ENCODE assay signal across 8 cellular contexts in the genomic region with DNA sequence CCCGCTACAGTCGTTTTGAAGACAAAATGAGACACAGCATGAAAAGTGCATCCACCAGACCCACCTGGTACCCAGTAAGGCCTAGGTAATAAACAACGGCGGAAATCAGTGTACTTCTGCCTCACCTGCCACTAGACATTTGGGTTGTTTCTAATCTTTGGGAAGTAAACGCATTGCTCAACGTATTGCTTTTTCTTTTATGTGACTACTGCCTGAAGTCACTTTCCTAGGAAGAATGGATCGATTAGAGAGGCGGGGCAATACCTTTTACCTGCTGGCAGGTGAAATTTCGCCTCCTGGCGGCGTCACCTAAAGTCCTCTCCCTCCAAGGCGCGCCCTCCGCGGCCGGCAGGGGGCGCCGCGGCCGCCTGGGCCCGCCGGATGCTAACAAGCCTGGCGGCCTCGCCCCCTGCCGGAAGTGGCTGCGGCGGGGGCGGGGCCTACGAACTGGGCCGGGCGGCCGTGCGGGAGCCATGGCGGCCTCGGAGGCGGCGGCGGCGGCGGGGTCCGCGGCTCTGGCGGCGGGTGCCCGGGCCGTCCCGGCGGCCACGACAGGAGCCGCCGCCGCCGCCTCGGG. TPM values are rescaled to one million over a fixed set of nuclear protein-coding genes. Genes with fewer than 3 reads are reported as not detected.
DNase-seq lines count a peak whose midpoint lies in the region; ATAC-seq and TF ChIP-seq lines count a peak whose summit lies in the region.

A gene with protein sequence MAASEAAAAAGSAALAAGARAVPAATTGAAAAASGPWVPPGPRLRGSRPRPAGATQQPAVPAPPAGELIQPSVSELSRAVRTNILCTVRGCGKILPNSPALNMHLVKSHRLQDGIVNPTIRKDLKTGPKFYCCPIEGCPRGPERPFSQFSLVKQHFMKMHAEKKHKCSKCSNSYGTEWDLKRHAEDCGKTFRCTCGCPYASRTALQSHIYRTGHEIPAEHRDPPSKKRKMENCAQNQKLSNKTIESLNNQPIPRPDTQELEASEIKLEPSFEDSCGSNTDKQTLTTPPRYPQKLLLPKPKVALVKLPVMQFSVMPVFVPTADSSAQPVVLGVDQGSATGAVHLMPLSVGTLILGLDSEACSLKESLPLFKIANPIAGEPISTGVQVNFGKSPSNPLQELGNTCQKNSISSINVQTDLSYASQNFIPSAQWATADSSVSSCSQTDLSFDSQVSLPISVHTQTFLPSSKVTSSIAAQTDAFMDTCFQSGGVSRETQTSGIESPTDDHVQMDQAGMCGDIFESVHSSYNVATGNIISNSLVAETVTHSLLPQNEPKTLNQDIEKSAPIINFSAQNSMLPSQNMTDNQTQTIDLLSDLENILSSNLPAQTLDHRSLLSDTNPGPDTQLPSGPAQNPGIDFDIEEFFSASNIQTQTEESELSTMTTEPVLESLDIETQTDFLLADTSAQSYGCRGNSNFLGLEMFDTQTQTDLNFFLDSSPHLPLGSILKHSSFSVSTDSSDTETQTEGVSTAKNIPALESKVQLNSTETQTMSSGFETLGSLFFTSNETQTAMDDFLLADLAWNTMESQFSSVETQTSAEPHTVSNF (plus strand): TSS at position 445 of the 577 bp plus-strand sequence. CDS start 29 bp downstream, at position 474.

- peak within 1 kb of the TSS; percentile 75 to 79 for H3K27ac Mint-ChIP-seq in stimulated activated naive CD8-positive, alpha-beta T cell treated with anti-CD3 and anti-CD28 coated beads, Interleukin-15, amount 100 ng/mL, for 72 hours

- peak; percentile 79 for TF ChIP-seq RAD21 in neural cell (conservative IDR thresholded peaks at IDR 0.05)

- no peaks in the 10 kb centered on the region for H3K9me3 Mint-ChIP-seq in stimulated activated naive CD8-positive, alpha-beta T cell treated with anti-CD3 and anti-CD28 coated beads, Interleukin-15, amount 100 ng/mL, for 72 hours

- H3K4me2 ChIP-seq in DND-41 (ENCODE audit: insufficient read depth, low read length) (peak within 1 kb of the TSS; percentile 74), neural cell (ENCODE audit: low read length) (peak within 1 kb of the TSS; percentile 94)

- peak; percentile 98 for TF ChIP-seq CTCF in DND-41 (IDR thresholded peaks at IDR 0.05; ENCODE audit: borderline replicate concordance, extremely low read depth, low read length, poor library complexity, severe bottlenecking)
- TF ChIP-seq CTCF in LNCAP (IDR thresholded peaks at IDR 0.05): peak; percentile 100
- TF ChIP-seq CTCF in fibroblast of villous mesenchyme (IDR thresholded peaks at IDR 0.05; ENCODE audit: insufficient read depth, low read depth, low read length): peak; percentile 94
- TF ChIP-seq CTCF in neural cell (IDR thresholded peaks at IDR 0.05; ENCODE audit: poor library complexity, severe bottlenecking): peak; percentile 100

- ATAC-seq in DND-41 (ENCODE audit: insufficient read depth, low read depth) (peak; percentile 95), GM21825 (IDR thresholded peaks at IDR 0.05; ENCODE audit: unreplicated experiment) (peak; percentile 93)
- ATAC-seq in stimulated activated naive CD8-positive, alpha-beta T cell treated with anti-CD3 and anti-CD28 coated beads, Interleukin-15, amount 100 ng/mL, for 72 hours: peak; percentile 94

- no peaks in the 10 kb centered on the region for H3K27me3 Mint-ChIP-seq in stimulated activated naive CD8-positive, alpha-beta T cell treated with anti-CD3 and anti-CD28 coated beads, Interleukin-15, amount 100 ng/mL, for 72 hours

- DNase-seq in DND-41 (peak; percentile 84), fibroblast of villous mesenchyme (ENCODE audit: low read depth) (peak; percentile 84)
- DNase-seq in activated effector memory CD4-positive, alpha-beta T cell treated with anti-CD3 and anti-CD28 coated beads, Interleukin-2, amount 50 U/mL, for 16 hours: peak; percentile 96
- DNase-seq in stimulated activated naive CD8-positive, alpha-beta T cell treated with anti-CD3 and anti-CD28 coated beads, Interleukin-15, amount 100 ng/mL, for 72 hours: peak; percentile 86 to 87

- H3K4me3 Mint-ChIP-seq in stimulated activated naive CD8-positive, alpha-beta T cell treated with anti-CD3 and anti-CD28 coated beads, Interleukin-15, amount 100 ng/mL, for 72 hours: peak within 1 kb of the TSS; percentile 86 to 89

- H2AFZ ChIP-seq in DND-41 (ENCODE audit: low read depth, low read length) (peak within 1 kb of the TSS; percentile 87), neural cell (ENCODE audit: low read depth, low read length) (peak within 1 kb of the TSS; percentile 5)

- H3K9me3 ChIP-seq in DND-41 (ENCODE audit: insufficient read depth, low read length, severe bottlenecking) (no peaks in the 10 kb centered on the region), neural cell (ENCODE audit: low read length) (no peaks in the 10 kb centered on the region)

- peak; percentile 61 for TF ChIP-seq POLR2A in Raji (IDR thresholded peaks at IDR 0.05; ENCODE audit: insufficient read depth, low read depth, low read length)

- peak within 1 kb of the TSS; percentile 33 to 62; a peak in 3 of 4 replicates for H3K4me3 ChIP-seq in DND-41 (ENCODE audit: low read depth in 1 of 2, low read length in 2 of 2)
- H3K4me3 ChIP-seq in fibroblast of villous mesenchyme (ENCODE audit: low read depth, low read length): peak within 1 kb of the TSS; percentile 78
- H3K4me3 ChIP-seq in neural cell (ENCODE audit: low read length): peak within 1 kb of the TSS; percentile 89

- peaks cover 34% of the 10 kb centered on the region for H3K79me2 ChIP-seq in DND-41 (ENCODE audit: insufficient read depth, low read length)
- peaks cover 41% of the 10 kb centered on the region for H3K79me2 ChIP-seq in neural cell (replicated peaks; ENCODE audit: insufficient read depth, low read length)

- H4K20me1 ChIP-seq in DND-41 (ENCODE audit: insufficient read depth, low read length) (peaks cover 9% of the 10 kb centered on the region; the same call in 1 of the 2 replicates), neural cell (ENCODE audit: insufficient read depth) (no peaks in the 10 kb centered on the region)

- no peaks in the 10 kb centered on the region for H3F3A ChIP-seq in neural cell (ENCODE audit: insufficient read depth, low read length, poor library complexity, severe bottlenecking)

- peaks cover 14% of the 10 kb centered on the region for H3K36me3 ChIP-seq in DND-41 (ENCODE audit: insufficient read depth, low read length)
- no peaks in the 10 kb centered on the region for H3K36me3 ChIP-seq in neural cell (ENCODE audit: insufficient read depth, low read length)

- peak within 1 kb of the TSS; percentile 63 for H3K27ac ChIP-seq in DND-41 (ENCODE audit: low read length)
- peak within 1 kb of the TSS; percentile 57 for H3K27ac ChIP-seq in neural cell (ENCODE audit: low read length)

- H3K27me3 ChIP-seq in DND-41 (ENCODE audit: insufficient read depth, low read length, poor library complexity) (no peaks in the 10 kb centered on the region), neural cell (ENCODE audit: insufficient read depth, low read depth, low read length) (no peaks in the 10 kb centered on the region)

- TF ChIP-seq EP300 in neural cell (conservative IDR thresholded peaks at IDR 0.05; ENCODE audit: poor library complexity, severe bottlenecking): no peak

- H3K4me1 ChIP-seq in DND-41 (ENCODE audit: insufficient read depth, low read length): peaks cover 26% of the 10 kb centered on the region

- H3K9me2 ChIP-seq in neural cell (ENCODE audit: insufficient read depth, low read length): no peaks in the 10 kb centered on the region

- H3K4me1 Mint-ChIP-seq in stimulated activated naive CD8-positive, alpha-beta T cell treated with anti-CD3 and anti-CD28 coated beads, Interleukin-15, amount 100 ng/mL, for 72 hours: peaks cover 29% of the 10 kb centered on the region

- H3K9ac ChIP-seq in DND-41 (ENCODE audit: low read depth, low read length) (peak within 1 kb of the TSS; percentile 73), neural cell (ENCODE audit: low read length) (peak within 1 kb of the TSS; percentile 83)

TF ChIP-seq in neural cell, 6 proteins besides CTCF, POLR2A, EP300 and RAD21:
- TF ChIP-seq, protein P1, sequence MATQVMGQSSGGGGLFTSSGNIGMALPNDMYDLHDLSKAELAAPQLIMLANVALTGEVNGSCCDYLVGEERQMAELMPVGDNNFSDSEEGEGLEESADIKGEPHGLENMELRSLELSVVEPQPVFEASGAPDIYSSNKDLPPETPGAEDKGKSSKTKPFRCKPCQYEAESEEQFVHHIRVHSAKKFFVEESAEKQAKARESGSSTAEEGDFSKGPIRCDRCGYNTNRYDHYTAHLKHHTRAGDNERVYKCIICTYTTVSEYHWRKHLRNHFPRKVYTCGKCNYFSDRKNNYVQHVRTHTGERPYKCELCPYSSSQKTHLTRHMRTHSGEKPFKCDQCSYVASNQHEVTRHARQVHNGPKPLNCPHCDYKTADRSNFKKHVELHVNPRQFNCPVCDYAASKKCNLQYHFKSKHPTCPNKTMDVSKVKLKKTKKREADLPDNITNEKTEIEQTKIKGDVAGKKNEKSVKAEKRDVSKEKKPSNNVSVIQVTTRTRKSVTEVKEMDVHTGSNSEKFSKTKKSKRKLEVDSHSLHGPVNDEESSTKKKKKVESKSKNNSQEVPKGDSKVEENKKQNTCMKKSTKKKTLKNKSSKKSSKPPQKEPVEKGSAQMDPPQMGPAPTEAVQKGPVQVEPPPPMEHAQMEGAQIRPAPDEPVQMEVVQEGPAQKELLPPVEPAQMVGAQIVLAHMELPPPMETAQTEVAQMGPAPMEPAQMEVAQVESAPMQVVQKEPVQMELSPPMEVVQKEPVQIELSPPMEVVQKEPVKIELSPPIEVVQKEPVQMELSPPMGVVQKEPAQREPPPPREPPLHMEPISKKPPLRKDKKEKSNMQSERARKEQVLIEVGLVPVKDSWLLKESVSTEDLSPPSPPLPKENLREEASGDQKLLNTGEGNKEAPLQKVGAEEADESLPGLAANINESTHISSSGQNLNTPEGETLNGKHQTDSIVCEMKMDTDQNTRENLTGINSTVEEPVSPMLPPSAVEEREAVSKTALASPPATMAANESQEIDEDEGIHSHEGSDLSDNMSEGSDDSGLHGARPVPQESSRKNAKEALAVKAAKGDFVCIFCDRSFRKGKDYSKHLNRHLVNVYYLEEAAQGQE (IDR thresholded peaks at IDR 0.05; ENCODE audit: borderline replicate concordance): no peak
- TF ChIP-seq MXI1 (conservative IDR thresholded peaks at IDR 0.05; ENCODE audit: poor library complexity, severe bottlenecking) (peak; percentile 31), TAF1 (IDR thresholded peaks at IDR 0.05; ENCODE audit: low read depth) (no peak), POLR2AphosphoS5 (IDR thresholded peaks at IDR 0.05) (peak; percentile 83), EZH2 (IDR thresholded peaks at IDR 0.05; ENCODE audit: borderline replicate concordance, insufficient read depth, low read length, poor library complexity, severe bottlenecking) (no peak), SMC3 (conservative IDR thresholded peaks at IDR 0.05; ENCODE audit: poor library complexity) (peak; percentile 92)

RNA-seq across cellular contexts. Expression of the gene that starts here (rescaled TPM):
- total RNA-seq in fibroblast of villous mesenchyme: 36.4 and 54.0 TPM in 2 replicates
- 62.3 and 75.9 TPM in 2 replicates for polyA plus RNA-seq in neural cell
- polyA minus RNA-seq in neural cell: 119 and 120 TPM in 2 replicates

Comparison
In these comparisons a context has a peak if more than half of its experiments do, and no peak if none do; other contexts are left out.
1. Peak in every context shown above with its lines: DNase-seq, ATAC-seq, H3K4me3 ChIP-seq and H3K27ac ChIP-seq.